Comparison of ENCODE assay signal across 8 cellular contexts in genomic region chr15:52528465-52529288, GRCh38.
A peak's percentile ranks its signal among the peaks of the same experiment; 100 is the strongest.
DNase-seq lines count a peak whose midpoint lies in the region; ATAC-seq and FAIRE-seq lines count a peak whose summit lies in the region.

Gene MYO5A, minus strand, starts transcription at chr15:52528880. Its CDS starts 74 bp downstream, at chr15:52528806.

- no peaks in the 10 kb centered on the region for H3K36me3 ChIP-seq in NT2/D1 (ENCODE audit: insufficient read depth, insufficient read length, low read length)
- no peaks in the 10 kb centered on the region for H3K36me3 ChIP-seq in mucosa of stomach (ENCODE audit: control insufficient read depth, insufficient read depth, low read length)

- FAIRE-seq in GM19239 (lab: Jason Lieb, UNC) = no peak

- H3K27me3 ChIP-seq in NT2/D1 (ENCODE audit: insufficient read depth, insufficient read length) (peaks cover 45% of the 10 kb centered on the region), mucosa of stomach (ENCODE audit: control insufficient read depth, insufficient read depth, low read length) (peaks cover 46% of the 10 kb centered on the region)

- peaks cover 6% of the 10 kb centered on the region for H3K4me1 ChIP-seq in NT2/D1 (ENCODE audit: insufficient read depth, insufficient read length)
- peaks cover 10% of the 10 kb centered on the region for H3K4me1 ChIP-seq in mucosa of stomach (ENCODE audit: control insufficient read depth, insufficient read depth, low read length)

- peak within 1 kb of the TSS; percentile 73 for H3K27ac ChIP-seq in epithelial cell of prostate

- H3K9me3 ChIP-seq in NT2/D1 (ENCODE audit: insufficient read depth, low read length) (no peaks in the 10 kb centered on the region), mucosa of stomach (ENCODE audit: control insufficient read depth, low read length) (no peaks in the 10 kb centered on the region)

- H3K4me3 ChIP-seq in NT2/D1 (ENCODE audit: insufficient read length, low read depth) = peak within 1 kb of the TSS; percentile 63
- peak within 1 kb of the TSS; percentile 21 for H3K4me3 ChIP-seq in mucosa of stomach (ENCODE audit: low read length)

- peak; percentile 79 for ATAC-seq in HG03439 (IDR thresholded peaks at IDR 0.05; ENCODE audit: unreplicated experiment)

- DNase-seq in CD1c-positive myeloid dendritic cell (ENCODE audit: extremely low spot score) (peak; percentile 82), GM19239 (ENCODE audit: insufficient read length, low spot score) (peak; percentile 81), NT2/D1 (ENCODE audit: low read depth, low spot score) (peak; percentile 42), activated T-cell treated with anti-CD3 and anti-CD28 coated beads for 1 hour (ENCODE audit: low read depth) (peak; percentile 63), epithelial cell of prostate (ENCODE audit: low read depth, low spot score) (no peak)
- peak; percentile 54 to 58 for DNase-seq in stimulated activated CD8-positive, alpha-beta memory T cell treated with anti-CD3 and anti-CD28 coated beads, Interleukin-7, amount 100 ng/mL, for 1 hour (ENCODE audit: low read depth in 2 of 2)

- H3K9ac ChIP-seq in NT2/D1 (ENCODE audit: insufficient read length, low read depth) (peak within 1 kb of the TSS; percentile 76), mucosa of stomach (ENCODE audit: low read length) (peak within 1 kb of the TSS; percentile 56)
